In genomic region chrX:11759172-11759460, GRCh38 we compare ENCODE assay signal across 7 cellular contexts. TPM values are rescaled to one million over a fixed set of nuclear protein-coding genes. Genes with fewer than 3 reads are reported as not detected.
DNase-seq lines count a peak whose midpoint lies in the region; ATAC-seq and TF ChIP-seq lines count a peak whose summit lies in the region.

No MANE protein-coding gene starts in this region.

- TF ChIP-seq POLR2A in stomach (IDR thresholded peaks at IDR 0.05): no peak

- H3K36me3 ChIP-seq in iPS-20b (ENCODE audit: insufficient read depth, low read depth, low read length): peaks cover 29% of the 10 kb centered on the region
- H3K36me3 ChIP-seq in stomach: peaks cover 0 to 29% (median 25%) of the 10 kb centered on the region in 4 donors

- H3K4me1 ChIP-seq in iPS-20b (ENCODE audit: insufficient read depth, low read length) (no peaks in the 10 kb centered on the region), stomach (peaks cover 0 to 26% (median 10%) of the 10 kb centered on the region in 4 donors)

- peaks cover 27% of the 10 kb centered on the region for H3K4me1 Mint-ChIP-seq in activated T-helper 2 cell treated with anti-CD3 and anti-CD28 coated beads, Interferon-gamma antibody, Interleukin-2, Interleukin-4, amounts not matched to agents 10 μg/mL and 5 μg/mL and 100 μg/mL, durations not matched to agents 14 hours and 24 hours and 36 hours (ENCODE audit: low read depth)

- intact Hi-C loops in activated T-helper 2 cell treated with anti-CD3 and anti-CD28 coated beads, Interferon-gamma antibody, Interleukin-2, Interleukin-4, amounts not matched to agents 10 μg/mL and 5 μg/mL and 100 μg/mL, durations not matched to agents 14 hours and 24 hours and 36 hours (cut with micrococcal nuclease): loop anchor here (1.0 to 10.0 kb wide), 3 partner anchors 11 to 644 kb away; partner anchors contain the start of gene HCCS
- intact Hi-C loops in stomach (cut with DNase I; ENCODE audit: low total_unique reads): no loop called here

- H3K27me3 ChIP-seq in iPS-20b (ENCODE audit: insufficient read depth, low read length) (peaks cover 14% of the 10 kb centered on the region), stomach (peaks cover 0 to 1% (median 0%) of the 10 kb centered on the region in 3 donors)

- H3K27ac Mint-ChIP-seq in activated T-helper 2 cell treated with anti-CD3 and anti-CD28 coated beads, Interferon-gamma antibody, Interleukin-2, Interleukin-4, amounts not matched to agents 10 μg/mL and 5 μg/mL and 100 μg/mL, durations not matched to agents 14 hours and 24 hours and 36 hours: peak overlapping the region; percentile 94

- H3K9me3 Mint-ChIP-seq in activated T-helper 2 cell treated with anti-CD3 and anti-CD28 coated beads, Interferon-gamma antibody, Interleukin-2, Interleukin-4, amounts not matched to agents 10 μg/mL and 5 μg/mL and 100 μg/mL, durations not matched to agents 14 hours and 24 hours and 36 hours: no peaks in the 10 kb centered on the region

- 0 to 78% (median 6%) methylated on average over 6 to 7 of the region's 7 CpGs for WGBS in stomach, 5 donors

- peak; percentile 1 for ATAC-seq in HG03354 (IDR thresholded peaks at IDR 0.05; ENCODE audit: poor library complexity, severe bottlenecking, unreplicated experiment)
- ATAC-seq in GM21825 (IDR thresholded peaks at IDR 0.05; ENCODE audit: unreplicated experiment): no peak

- peaks cover 31% of the 10 kb centered on the region for H3K36me3 Mint-ChIP-seq in activated T-helper 2 cell treated with anti-CD3 and anti-CD28 coated beads, Interferon-gamma antibody, Interleukin-2, Interleukin-4, amounts not matched to agents 10 μg/mL and 5 μg/mL and 100 μg/mL, durations not matched to agents 14 hours and 24 hours and 36 hours (ENCODE audit: low read depth)

- H3K4me3 ChIP-seq in iPS-20b (ENCODE audit: low read length) (peak overlapping the region; percentile 88), stomach (peak overlapping the region; percentile 55 to 72 (median 68))

- H3K27ac ChIP-seq in iPS-20b (ENCODE audit: low read length) (peak overlapping the region; percentile 74), stomach (peak overlapping the region; percentile 80 to 95 (median 90))

- H3K9ac ChIP-seq in iPS-20b (ENCODE audit: low read depth, low read length): peak overlapping the region; percentile 80; the same call in 1 of the 2 replicates

- no peak for TF ChIP-seq CTCF in stomach (IDR thresholded peaks at IDR 0.05)

- peak overlapping the region; percentile 97 for H3K4me3 Mint-ChIP-seq in activated T-helper 2 cell treated with anti-CD3 and anti-CD28 coated beads, Interferon-gamma antibody, Interleukin-2, Interleukin-4, amounts not matched to agents 10 μg/mL and 5 μg/mL and 100 μg/mL, durations not matched to agents 14 hours and 24 hours and 36 hours (ENCODE audit: low read depth)

- H3K9me3 ChIP-seq in iPS-20b (ENCODE audit: insufficient read depth, low read depth, low read length): no peaks in the 10 kb centered on the region
- no peaks in the 10 kb centered on the region for H3K9me3 ChIP-seq in stomach

- TF ChIP-seq EP300 in stomach (IDR thresholded peaks at IDR 0.05): no peak

- H3K27me3 Mint-ChIP-seq in activated T-helper 2 cell treated with anti-CD3 and anti-CD28 coated beads, Interferon-gamma antibody, Interleukin-2, Interleukin-4, amounts not matched to agents 10 μg/mL and 5 μg/mL and 100 μg/mL, durations not matched to agents 14 hours and 24 hours and 36 hours (ENCODE audit: low read depth): peaks cover 20% of the 10 kb centered on the region

- DNase-seq in activated T-helper 2 cell treated with anti-CD3 and anti-CD28 coated beads, Interferon-gamma antibody, Interleukin-2, Interleukin-4, amounts not matched to agents 10 μg/mL and 5 μg/mL and 100 μg/mL, durations not matched to agents 14 hours and 24 hours and 36 hours (ENCODE audit: low spot score): no peak
- DNase-seq in stomach: no peak
- DNase-seq in glomerular visceral epithelial cell (ENCODE audit: extremely low spot score): no peak
- DNase-seq in GF-D8 (lab: John Stamatoyannopoulos, UW): no peak

RNA-seq across cellular contexts. Expression of gene MSL3, which starts 1.1 kb away (rescaled TPM):
- total RNA-seq in activated T-helper 2 cell treated with anti-CD3 and anti-CD28 coated beads, Interferon-gamma antibody, Interleukin-2, Interleukin-4, amounts not matched to agents 10 μg/mL and 5 μg/mL and 100 μg/mL, durations not matched to agents 14 hours and 24 hours and 36 hours: 32.5 and 37.6 TPM in 2 replicates
- total RNA-seq in stomach: 10 to 100 TPM; 13.6 to 44.0 (median 38.4) TPM
- polyA plus RNA-seq in stomach: 10 to 100 TPM; 16.5 to 22.3 (median 20.0) TPM
